33 cellular contexts compared by ENCODE assay signal in the genomic region with DNA sequence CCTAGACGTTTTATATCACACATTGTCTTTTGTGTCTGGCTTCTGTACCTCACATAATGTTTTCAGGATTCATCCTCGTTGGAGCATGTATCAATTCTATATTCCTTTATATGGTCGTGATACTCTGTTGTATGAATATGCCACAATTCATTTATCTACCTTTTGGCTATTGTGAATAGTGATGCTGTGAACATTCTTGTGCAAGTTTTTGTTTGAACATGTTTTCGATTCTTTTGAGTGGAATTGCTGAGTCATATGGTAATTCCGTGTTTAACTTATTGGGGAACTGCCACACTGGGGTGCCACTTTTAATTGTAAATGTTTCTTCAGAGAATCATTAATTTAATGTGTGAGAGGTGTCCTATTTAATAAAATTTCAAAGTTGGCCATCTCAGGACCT.
"Had no signal": no experiment of that assay in that cellular context is flagged by ENCODE, and none has a peak within 500 bp of the region (broad histone marks: within the 10 kb centered on the region; RNA-seq: fewer than 3 reads in every experiment).

No MANE protein-coding gene starts in this region.

- H3K9me3 Mint-ChIP-seq: activated CD4-positive, alpha-beta T cell treated with anti-CD3 and anti-CD28 coated beads, Interleukin-2, amount 10 ng/mL, durations not matched to agents 7 days and 5 days; activated naive CD4-positive, alpha-beta T cell treated with anti-CD3 and anti-CD28 coated beads, Interleukin-2, amount 50 U/mL, for 24 hours; activated naive CD8-positive, alpha-beta T cell treated with anti-CD3 and anti-CD28 coated beads, Interleukin-2, amount 10 ng/mL, durations not matched to agents 7 days and 5 days; activated T-cell treated with anti-CD3 and anti-CD28 coated beads, Interleukin-2, amount 50 U/mL, for 24 hours; activated T-helper 2 cell treated with anti-CD3 and anti-CD28 coated beads, Interferon-gamma antibody, Interleukin-2, Interleukin-4, amounts not matched to agents 10 μg/mL and 5 μg/mL and 100 μg/mL, durations not matched to agents 14 hours and 24 hours and 36 hours; T-helper 2 cell treated with Interferon-gamma antibody and Interleukin-4, amounts not matched to agents 5 μg/mL and 100 μg/mL, for 36 hours had no signal

- H3K4me3 ChIP-seq: ascending aorta, body of pancreas, SJCRH30, SK-N-MC had no signal

- H3K27ac ChIP-seq: ascending aorta, body of pancreas, SJCRH30, SK-N-MC had no signal

- ATAC-seq: activated CD4-positive, alpha-beta T cell treated with anti-CD3 and anti-CD28 coated beads for 36 hours; activated CD8-positive, alpha-beta T cell treated with anti-CD3 and anti-CD28 coated beads, Interleukin-2, amount 10 ng/mL, durations not matched to agents 7 days and 5 days; body of pancreas had no signal

- DNase-seq: activated CD4-positive, alpha-beta T cell treated with anti-CD3 and anti-CD28 coated beads for 36 hours; activated CD4-positive, alpha-beta T cell treated with anti-CD3 and anti-CD28 coated beads, Interleukin-2, amount 10 ng/mL, durations not matched to agents 7 days and 5 days; activated CD4-positive, alpha-beta T cell treated with anti-CD3 and anti-CD28 coated beads, Interleukin-2, amount 50 U/mL, for 48 hours; activated CD8-positive, alpha-beta T cell treated with anti-CD3 and anti-CD28 coated beads, Interleukin-2, amount 10 ng/mL, durations not matched to agents 7 days and 5 days; activated gamma-delta T cell; activated naive CD4-positive, alpha-beta T cell treated with Interleukin-2 at 50 U/mL for 16 hours; activated naive CD8-positive, alpha-beta T cell treated with anti-CD3 and anti-CD28 coated beads, Interleukin-2, amount 10 ng/mL, durations not matched to agents 7 days and 5 days; activated T-cell treated with anti-CD3 and anti-CD28 coated beads, Interleukin-2, amount 50 U/mL, for 24 hours; amygdala; body of pancreas; central memory CD4-positive, alpha-beta T cell; Kasumi-1; KG1; MM.1S; MV-4-11; NCI-H1092; NCI-H187; NCI-H2029 treated with DMSO at 0.1 percent for 48 hours; NCI-H2107; NCI-H2171; NCI-H510A; NCI-H526; NCI-H748 treated with DMSO at 0.1 percent for 48 hours; NK-92 treated with Interleukin-12 subunit alpha and Interleukin-12 subunit beta, amount 100 ng/mL, for 24 hours; OCI-M1; SHP77; SJCRH30 had no signal

- FAIRE-seq: TTC549 had no signal

- H3K4me1 Mint-ChIP-seq: activated CD4-positive, alpha-beta T cell treated with anti-CD3 and anti-CD28 coated beads for 36 hours; activated CD4-positive, alpha-beta T cell treated with anti-CD3 and anti-CD28 coated beads, Interleukin-2, amount 10 ng/mL, durations not matched to agents 7 days and 5 days; activated naive CD4-positive, alpha-beta T cell treated with anti-CD3 and anti-CD28 coated beads, Interleukin-2, amount 50 U/mL, for 24 hours; activated naive CD8-positive, alpha-beta T cell treated with anti-CD3 and anti-CD28 coated beads, Interleukin-2, amount 10 ng/mL, durations not matched to agents 7 days and 5 days had no signal

- H3K27ac Mint-ChIP-seq: activated CD4-positive, alpha-beta T cell treated with anti-CD3 and anti-CD28 coated beads for 36 hours; activated CD4-positive, alpha-beta T cell treated with anti-CD3 and anti-CD28 coated beads, Interleukin-2, amount 10 ng/mL, durations not matched to agents 7 days and 5 days; activated CD8-positive, alpha-beta T cell treated with anti-CD3 and anti-CD28 coated beads, Interleukin-2, amount 10 ng/mL, durations not matched to agents 7 days and 5 days; activated naive CD4-positive, alpha-beta T cell treated with anti-CD3 and anti-CD28 coated beads, Interleukin-2, amount 50 U/mL, for 24 hours; activated naive CD8-positive, alpha-beta T cell treated with anti-CD3 and anti-CD28 coated beads, Interleukin-2, amount 10 ng/mL, durations not matched to agents 7 days and 5 days; activated T-cell treated with anti-CD3 and anti-CD28 coated beads, Interleukin-2, amount 50 U/mL, for 24 hours; activated T-helper 2 cell treated with anti-CD3 and anti-CD28 coated beads, Interferon-gamma antibody, Interleukin-2, Interleukin-4, amounts not matched to agents 10 μg/mL and 5 μg/mL and 100 μg/mL, durations not matched to agents 14 hours and 24 hours and 36 hours; T-helper 2 cell treated with Interferon-gamma antibody and Interleukin-4, amounts not matched to agents 5 μg/mL and 100 μg/mL, for 36 hours had no signal

- H3K36me3 Mint-ChIP-seq: activated naive CD4-positive, alpha-beta T cell treated with anti-CD3 and anti-CD28 coated beads, Interleukin-2, amount 50 U/mL, for 24 hours; activated naive CD8-positive, alpha-beta T cell treated with anti-CD3 and anti-CD28 coated beads, Interleukin-2, amount 10 ng/mL, durations not matched to agents 7 days and 5 days had no signal

- H3K27me3 ChIP-seq: ascending aorta, body of pancreas, SJCRH30 had no signal

- H3K9me3 ChIP-seq: ascending aorta, body of pancreas, SJCRH30 had no signal

- H3K27me3 Mint-ChIP-seq: activated CD4-positive, alpha-beta T cell treated with anti-CD3 and anti-CD28 coated beads for 36 hours; activated CD4-positive, alpha-beta T cell treated with anti-CD3 and anti-CD28 coated beads, Interleukin-2, amount 10 ng/mL, durations not matched to agents 7 days and 5 days; activated naive CD8-positive, alpha-beta T cell treated with anti-CD3 and anti-CD28 coated beads, Interleukin-2, amount 10 ng/mL, durations not matched to agents 7 days and 5 days; activated T-cell treated with anti-CD3 and anti-CD28 coated beads, Interleukin-2, amount 50 U/mL, for 24 hours had no signal

- H3K4me1 ChIP-seq: ascending aorta, body of pancreas, SJCRH30 had no signal

- H3K4me3 Mint-ChIP-seq: activated CD4-positive, alpha-beta T cell treated with anti-CD3 and anti-CD28 coated beads for 36 hours; activated CD4-positive, alpha-beta T cell treated with anti-CD3 and anti-CD28 coated beads, Interleukin-2, amount 10 ng/mL, durations not matched to agents 7 days and 5 days; activated CD8-positive, alpha-beta T cell treated with anti-CD3 and anti-CD28 coated beads, Interleukin-2, amount 10 ng/mL, durations not matched to agents 7 days and 5 days; activated naive CD4-positive, alpha-beta T cell treated with anti-CD3 and anti-CD28 coated beads, Interleukin-2, amount 50 U/mL, for 24 hours; activated naive CD8-positive, alpha-beta T cell treated with anti-CD3 and anti-CD28 coated beads, Interleukin-2, amount 10 ng/mL, durations not matched to agents 7 days and 5 days; activated T-cell treated with anti-CD3 and anti-CD28 coated beads, Interleukin-2, amount 50 U/mL, for 24 hours; T-helper 2 cell treated with Interferon-gamma antibody and Interleukin-4, amounts not matched to agents 5 μg/mL and 100 μg/mL, for 36 hours had no signal

- H3K36me3 ChIP-seq: ascending aorta, SJCRH30 had no signal
